8 cellular contexts compared by ENCODE assay signal in the genomic region with DNA sequence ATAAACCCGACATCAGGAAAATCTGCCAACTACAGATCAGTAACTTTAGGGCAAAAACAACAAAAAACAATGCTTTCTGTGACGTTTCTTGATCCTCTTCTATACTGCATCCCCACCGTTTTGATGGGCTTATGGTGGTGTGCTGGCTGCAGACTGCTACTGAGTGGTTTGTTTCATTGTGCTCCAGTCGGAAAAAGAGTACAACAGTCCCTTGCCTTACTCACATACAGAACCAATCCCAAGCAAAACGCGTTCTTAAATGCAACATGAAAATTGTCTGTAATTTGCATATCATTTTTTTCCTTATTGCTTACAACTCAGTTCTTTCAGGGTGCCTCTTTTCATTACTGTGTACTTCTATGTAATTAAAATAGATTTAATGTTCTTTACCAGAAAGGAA. TPM values are rescaled to one million over a fixed set of nuclear protein-coding genes. Genes with fewer than 3 reads are reported as not detected.
DNase-seq lines count a peak whose midpoint lies in the region; ATAC-seq and TF ChIP-seq lines count a peak whose summit lies in the region.

No MANE protein-coding gene starts in this region.

- peaks cover 69% of the 10 kb centered on the region for H3K4me1 ChIP-seq in left ventricle myocardium inferior
- H3K4me1 ChIP-seq in iPS-20b (ENCODE audit: insufficient read depth, low read length), result peaks cover 24% of the 10 kb centered on the region

- H3K4me3 ChIP-seq in left ventricle myocardium inferior, result peak overlapping the region; percentile 86
- H3K4me3 ChIP-seq in iPS-20b (ENCODE audit: low read length), result peak overlapping the region; percentile 95

- H3K36me3 ChIP-seq in left ventricle myocardium inferior (no peaks in the 10 kb centered on the region), iPS-20b (ENCODE audit: insufficient read depth, low read depth, low read length) (no peaks in the 10 kb centered on the region)

- no peaks in the 10 kb centered on the region for H3K27me3 Mint-ChIP-seq in activated T-helper 17 cell treated with anti-CD3 and anti-CD28 coated beads, Interleukin-2, amount 50 U/mL, for 72 hours
- no peaks in the 10 kb centered on the region for H3K27me3 Mint-ChIP-seq in stimulated activated naive B cell treated with anti-CD40 and anti-IgM and Interleukin-4, amounts not matched to agents 10 μg/mL and 1 μg/mL and 100 μg/mL, for 72 hours

- peak overlapping the region; percentile 99 for H3K27ac ChIP-seq in left ventricle myocardium inferior (replicated peaks)
- H3K27ac ChIP-seq in iPS-20b (ENCODE audit: low read length), result no peak overlapping the region

- H3K4me3 Mint-ChIP-seq in activated T-helper 17 cell treated with anti-CD3 and anti-CD28 coated beads, Interleukin-2, amount 50 U/mL, for 72 hours, result peak overlapping the region; percentile 92
- H3K4me3 Mint-ChIP-seq in stimulated activated naive B cell treated with anti-CD40 and anti-IgM and Interleukin-4, amounts not matched to agents 10 μg/mL and 1 μg/mL and 100 μg/mL, for 72 hours, result peak overlapping the region; percentile 87 to 89

- H3K4me1 Mint-ChIP-seq in activated T-helper 17 cell treated with anti-CD3 and anti-CD28 coated beads, Interleukin-2, amount 50 U/mL, for 72 hours, result peaks cover 28% of the 10 kb centered on the region
- peaks cover 36 to 56% of the 10 kb centered on the region in 2 donors for H3K4me1 Mint-ChIP-seq in stimulated activated naive B cell treated with anti-CD40 and anti-IgM and Interleukin-4, amounts not matched to agents 10 μg/mL and 1 μg/mL and 100 μg/mL, for 72 hours

- no peak overlapping the region; the same call in 1 of the 2 replicates for H3K9ac ChIP-seq in iPS-20b (ENCODE audit: low read depth, low read length)

- H3K27me3 ChIP-seq in left ventricle myocardium inferior (ENCODE audit: low read depth) (no peaks in the 10 kb centered on the region), iPS-20b (ENCODE audit: insufficient read depth, low read length) (no peaks in the 10 kb centered on the region)

- no peaks in the 10 kb centered on the region for H3K9me3 Mint-ChIP-seq in activated T-helper 17 cell treated with anti-CD3 and anti-CD28 coated beads, Interleukin-2, amount 50 U/mL, for 72 hours
- H3K9me3 Mint-ChIP-seq in stimulated activated naive B cell treated with anti-CD40 and anti-IgM and Interleukin-4, amounts not matched to agents 10 μg/mL and 1 μg/mL and 100 μg/mL, for 72 hours, result no peaks in the 10 kb centered on the region

- no peak for TF ChIP-seq CTCF in left ventricle myocardium inferior (IDR thresholded peaks at IDR 0.05; ENCODE audit: borderline replicate concordance)

- H3K36me3 Mint-ChIP-seq in activated T-helper 17 cell treated with anti-CD3 and anti-CD28 coated beads, Interleukin-2, amount 50 U/mL, for 72 hours (ENCODE audit: low read depth), result peaks cover 62% of the 10 kb centered on the region
- H3K36me3 Mint-ChIP-seq in stimulated activated naive B cell treated with anti-CD40 and anti-IgM and Interleukin-4, amounts not matched to agents 10 μg/mL and 1 μg/mL and 100 μg/mL, for 72 hours, result peaks cover 11 to 12% of the 10 kb centered on the region in 2 donors

- H3K9me3 ChIP-seq in left ventricle myocardium inferior (replicated peaks) (no peaks in the 10 kb centered on the region), iPS-20b (ENCODE audit: insufficient read depth, low read depth, low read length) (no peaks in the 10 kb centered on the region)

- peak overlapping the region; percentile 96 for H3K27ac Mint-ChIP-seq in activated T-helper 17 cell treated with anti-CD3 and anti-CD28 coated beads, Interleukin-2, amount 50 U/mL, for 72 hours
- H3K27ac Mint-ChIP-seq in stimulated activated naive B cell treated with anti-CD40 and anti-IgM and Interleukin-4, amounts not matched to agents 10 μg/mL and 1 μg/mL and 100 μg/mL, for 72 hours, result peak overlapping the region; percentile 97

- ATAC-seq in Right ventricle myocardium superior (ENCODE audit: poor library complexity), result no peak
- ATAC-seq in activated T-helper 17 cell treated with anti-CD3 and anti-CD28 coated beads, Interleukin-2, amount 50 U/mL, for 72 hours (replicated peaks), result no peak
- ATAC-seq in stimulated activated naive B cell treated with anti-CD40 and anti-IgM and Interleukin-4, amounts not matched to agents 10 μg/mL and 1 μg/mL and 100 μg/mL, for 72 hours (replicated peaks), result no peak
- no peak for ATAC-seq in GM18873 (IDR thresholded peaks at IDR 0.05; ENCODE audit: low FRiP score, unreplicated experiment)

- DNase-seq in left ventricle myocardium inferior (no peak), Right ventricle myocardium superior (no peak), cerebellar cortex (ENCODE audit: low spot score) (no peak), MV-4-11 (lab: John Stamatoyannopoulos, UW) (no peak)
- no peak for DNase-seq in stimulated activated naive B cell treated with anti-CD40 and anti-IgM and Interleukin-4, amounts not matched to agents 10 μg/mL and 1 μg/mL and 100 μg/mL, for 72 hours

- intact Hi-C loops in left ventricle myocardium inferior (cut with micrococcal nuclease), result loop anchor here (10.0 kb wide), 1 partner anchor 103 kb away; no protein-coding TSS in a partner anchor
- intact Hi-C loops in Right ventricle myocardium superior (cut with DNase I), result loop anchor here (10.0 kb wide), 2 partner anchors 103 to 233 kb away; no protein-coding TSS in a partner anchor

RNA-seq across cellular contexts. Expression of a gene that starts 2.3 kb away (rescaled TPM):
- total RNA-seq in left ventricle myocardium inferior (16.9 TPM), Right ventricle myocardium superior (16.1 TPM)
- 10 to 100 TPM; 45.9 to 49.0 TPM for total RNA-seq in activated T-helper 17 cell treated with anti-CD3 and anti-CD28 coated beads, Interleukin-2, amount 50 U/mL, for 72 hours
